Comparison of ENCODE assay signal across 8 cellular contexts in genomic region chr14:69574266-69574953, GRCh38. TPM values are rescaled to one million over a fixed set of nuclear protein-coding genes. Genes with fewer than 3 reads are reported as not detected.
DNase-seq lines count a peak whose midpoint lies in the region; ATAC-seq, FAIRE-seq and TF ChIP-seq lines count a peak whose summit lies in the region.

TSS of gene CCDC177 (minus strand) at chr14:69574871. CDS start at chr14:69573622, 1,249 bp downstream.

- peak within 1 kb of the TSS; percentile 2 for H3K4me3 ChIP-seq in AG09309 (ENCODE audit: control insufficient read depth, low read depth, low read length)
- H3K4me3 ChIP-seq in HAP-1, result no peak within 1 kb of the TSS
- no peak within 1 kb of the TSS for H3K4me3 ChIP-seq in endothelial cell of umbilical vein (replicated peaks in 1 of 3; ENCODE audit: insufficient read depth in 1 of 3, low read depth in 1 of 3, low read length in 3 of 3)

- BruUV-seq in endothelial cell of umbilical vein (replicated peaks; lab: Mats Ljungman, UMichigan), result no TSS peak

- no peaks in the 10 kb centered on the region for H3K79me2 ChIP-seq in endothelial cell of umbilical vein (ENCODE audit: control insufficient read depth, insufficient read depth, low read length)

- H3K9ac ChIP-seq in endothelial cell of umbilical vein (replicated peaks; ENCODE audit: extremely low read depth, insufficient read depth, low read length), result no peak within 1 kb of the TSS

- H3K4me1 ChIP-seq in HAP-1 (peaks cover 9% of the 10 kb centered on the region; the same call in 1 of the 2 replicates), endothelial cell of umbilical vein (ENCODE audit: control insufficient read depth, extremely low read depth, insufficient read depth, low read length) (peaks cover 9% of the 10 kb centered on the region)

- intact Hi-C loops in endothelial cell of umbilical vein (cut with micrococcal nuclease), result loop anchor here (1.0 kb wide), 3 partner anchors 39 to 332 kb away; no protein-coding TSS in a partner anchor

- H3K4me2 ChIP-seq in endothelial cell of umbilical vein (ENCODE audit: insufficient read depth, low read length), result no peak within 1 kb of the TSS

- no peak for FAIRE-seq in endothelial cell of umbilical vein (lab: Jason Lieb, UNC)

- H3K36me3 ChIP-seq in HAP-1 (replicated peaks), result no peaks in the 10 kb centered on the region
- H3K36me3 ChIP-seq in endothelial cell of umbilical vein (ENCODE audit: control insufficient read depth in 2 of 2, extremely low read depth in 1 of 2, insufficient read depth in 2 of 2, low read length in 2 of 2), result no peaks in the 10 kb centered on the region

- DNase-seq in AG09309 (ENCODE audit: low read depth) (no peak), HAP-1 (ENCODE audit: low spot score in 2 of 2) (peak; percentile 38 to 80), NCI-H526 (lab: John Stamatoyannopoulos, UW) (peak; percentile 78 to 89), endothelial cell of umbilical vein (ENCODE audit: low read depth, low spot score) (peak; percentile 51), myocyte (ENCODE audit: low read depth) (peak; percentile 26)
- DNase-seq in activated CD8-positive, alpha-beta memory T cell treated with anti-CD3 and anti-CD28 coated beads, Interleukin-2, amount 50 U/mL, for 24 hours (ENCODE audit: extremely low read depth), result peak; percentile 29
- DNase-seq in stimulated activated CD8-positive, alpha-beta memory T cell treated with anti-CD3 and anti-CD28 coated beads, Interleukin-7, amount 100 ng/mL, for 24 hours (ENCODE audit: low read depth), result peak; percentile 48

- no peak within 1 kb of the TSS for H2AFZ ChIP-seq in endothelial cell of umbilical vein (ENCODE audit: low read depth, low read length)

- H4K20me1 ChIP-seq in endothelial cell of umbilical vein (replicated peaks; ENCODE audit: control insufficient read depth, extremely low read depth, insufficient read depth, low read length), result no peaks in the 10 kb centered on the region

- no peak within 1 kb of the TSS for H3K27ac ChIP-seq in endothelial cell of umbilical vein (ENCODE audit: insufficient read depth, low read depth, low read length)

- CTCF ChIA-PET in endothelial cell of umbilical vein (lab: Charles Lee), result interaction anchor here (0.6 to 3.5 kb wide), 19 partner anchors 8 to 454 kb away, joined by 3 to 59 read pairs (median 4); no protein-coding TSS in a partner anchor

- H3K9me3 ChIP-seq in HAP-1 (no peaks in the 10 kb centered on the region), endothelial cell of umbilical vein (replicated peaks; ENCODE audit: control insufficient read depth, insufficient read depth, low read length) (no peaks in the 10 kb centered on the region)

- no peak for TF ChIP-seq POLR2A in endothelial cell of umbilical vein (IDR thresholded peaks at IDR 0.05; ENCODE audit: low read depth, low read length)

- dilution Hi-C loops in endothelial cell of umbilical vein (cut with MboI; ENCODE audit: extremely low pct_ligation_motif_present, low sequenced_read_pairs), result no loop called here

- TF ChIP-seq CTCF in AG09309 (IDR thresholded peaks at IDR 0.05; ENCODE audit: control insufficient read depth, insufficient read depth, low read depth, low read length, missing control alignments) (peak; percentile 95), endothelial cell of umbilical vein (IDR thresholded peaks at IDR 0.05; ENCODE audit: extremely low read depth in 1 of 2, insufficient read depth in 1 of 2, low read depth in 1 of 2, low read length in 2 of 2) (peak; percentile 77 to 84)

- in situ Hi-C loops in HAP-1 (cut with MboI; ENCODE audit: low sequenced_read_pairs), result no loop called here

- H3K27me3 ChIP-seq in HAP-1 (ENCODE audit: low read depth) (peaks cover 47% of the 10 kb centered on the region), endothelial cell of umbilical vein (ENCODE audit: control insufficient read depth in 2 of 2, insufficient read depth in 2 of 2, low read length in 2 of 2) (peaks cover 53 to 78% of the 10 kb centered on the region in 2 experiments)

- no peak for ATAC-seq in HG02981 (IDR thresholded peaks at IDR 0.05; ENCODE audit: unreplicated experiment)

- no peaks in the 10 kb centered on the region for H3K9me1 ChIP-seq in endothelial cell of umbilical vein (replicated peaks; ENCODE audit: control insufficient read depth, extremely low read depth, insufficient read depth, low read length)

- POLR2A ChIA-PET in endothelial cell of umbilical vein (lab: Charles Lee), result no interaction called here

TF ChIP-seq in endothelial cell of umbilical vein, 7 proteins besides CTCF, POLR2A, EP300 and RAD21:
- TF ChIP-seq EZH2 (IDR thresholded peaks at IDR 0.05; ENCODE audit: borderline replicate concordance, low read depth, low read length, severe bottlenecking), result peak; percentile 83
- no peak for TF ChIP-seq GATA2 (IDR thresholded peaks at IDR 0.05; ENCODE audit: insufficient read depth, insufficient read length, low read depth, low read length)
- TF ChIP-seq POLR2AphosphoS5 (IDR thresholded peaks at IDR 0.05; ENCODE audit: insufficient read depth, low read depth, low read length), result no peak

RNA-seq across cellular contexts. Expression of gene CCDC177, which starts in this region (rescaled TPM):
- total RNA-seq in endothelial cell of umbilical vein, result not detected in 2 replicates
- polyA plus RNA-seq in endothelial cell of umbilical vein, result not detected in 2 replicates
- polyA plus RNA-seq in endothelial cell of umbilical vein (2011; cell fraction: cytosol; rRNA removed), result not detected in 2 replicates
- polyA plus RNA-seq in endothelial cell of umbilical vein (2011; cell fraction: nucleus; rRNA removed), result not detected in 2 replicates
- not detected in 2 replicates for polyA plus RNA-seq in endothelial cell of umbilical vein (2012)
- polyA minus RNA-seq in endothelial cell of umbilical vein, result not detected in 2 replicates
- 0.51 TPM for polyA minus RNA-seq in endothelial cell of umbilical vein (2011; cell fraction: cytosol; rRNA and poly(A)+ RNA removed)
- polyA minus RNA-seq in endothelial cell of umbilical vein (2011; cell fraction: nucleus; rRNA and poly(A)+ RNA removed), result not detected in 2 replicates
- not detected in 2 replicates for total RNA-seq in myocyte
- not detected for polyA plus RNA-seq in myocyte (2012)

Comparison
In these comparisons a context has a peak if more than half of its experiments do, and no peak if none do; other contexts are left out.
1. Peak in DNase-seq in endothelial cell of umbilical vein; RNA of the gene not detected or under 1 TPM.
2. Peak in DNase-seq in myocyte; RNA of the gene not detected or under 1 TPM.